Comparison of ENCODE assay signal across 8 cellular contexts in the genomic region with DNA sequence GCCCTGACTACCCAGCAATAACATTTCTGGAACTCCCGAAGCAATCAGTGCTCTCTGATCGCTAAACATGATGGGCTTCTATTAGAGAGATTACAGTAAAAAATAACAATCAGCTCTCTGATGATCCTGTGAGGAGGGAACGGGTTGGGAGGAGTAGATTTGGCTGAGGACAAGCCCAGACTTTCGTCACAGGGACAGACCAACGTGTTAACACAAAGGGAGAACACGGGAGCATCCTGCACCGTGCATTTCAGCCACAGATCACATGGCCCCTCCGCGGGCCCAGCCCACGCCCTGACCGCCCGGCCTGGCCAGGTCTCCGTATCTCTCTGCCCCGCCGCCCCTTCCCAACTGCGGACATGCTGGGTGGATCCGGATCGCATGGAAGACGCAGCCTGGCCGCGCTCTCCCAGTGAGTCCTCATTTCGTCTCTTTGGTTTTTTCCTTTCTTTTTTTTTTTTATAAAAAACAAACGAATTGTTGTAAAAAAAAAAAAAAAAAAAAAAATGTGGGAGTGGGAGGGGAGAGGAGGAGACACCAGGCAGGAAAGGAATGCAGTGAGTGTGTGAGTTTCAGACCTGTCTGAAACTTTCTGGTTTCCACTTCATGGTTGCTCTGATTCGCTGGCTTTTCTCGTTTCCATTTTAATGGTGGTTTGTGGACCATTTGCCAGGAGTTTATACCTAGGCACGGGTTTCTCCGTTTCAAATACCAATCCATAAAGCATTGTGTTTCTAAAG.
A peak's percentile ranks its signal among the peaks of the same experiment; 100 is the strongest.
DNase-seq lines count a peak whose midpoint lies in the region; ATAC-seq and TF ChIP-seq lines count a peak whose summit lies in the region.

No MANE protein-coding gene starts in this region.

- CTCF ChIA-PET in activated naive CD4-positive, alpha-beta T cell treated with anti-CD3 and anti-CD28 coated beads for 36 hours (lab: Charles Lee): no interaction called here

- no peak for ATAC-seq in HG02642 (IDR thresholded peaks at IDR 0.05; ENCODE audit: poor library complexity, unreplicated experiment)
- no peak for ATAC-seq in GM19467 (IDR thresholded peaks at IDR 0.05; ENCODE audit: unreplicated experiment)

- peak overlapping the region; percentile 34 for H3K18ac ChIP-seq in mesendoderm (ENCODE audit: low read length)

- peaks cover 7% of the 10 kb centered on the region; the same call in 1 of the 2 replicates for H3K9me3 ChIP-seq in SJSA1 (replicated peaks)

- H3K4me3 Mint-ChIP-seq in activated naive CD4-positive, alpha-beta T cell treated with anti-CD3 and anti-CD28 coated beads for 36 hours: peak overlapping the region; percentile 36
- H3K4me3 Mint-ChIP-seq in type B pancreatic cell: peak overlapping the region; percentile 89

- H3K36me3 ChIP-seq in SJSA1 (peaks cover 74% of the 10 kb centered on the region), mesendoderm (ENCODE audit: control insufficient read depth, insufficient read depth, low read length) (no peaks in the 10 kb centered on the region)

- intact Hi-C loops in activated naive CD4-positive, alpha-beta T cell treated with anti-CD3 and anti-CD28 coated beads for 36 hours (cut with micrococcal nuclease): no loop called here

- H2BK5ac ChIP-seq in mesendoderm (ENCODE audit: low read length): no peak overlapping the region

- H2BK15ac ChIP-seq in mesendoderm (replicated peaks; ENCODE audit: low read depth): no peak overlapping the region

- peaks cover 31% of the 10 kb centered on the region for H3K79me2 ChIP-seq in mesendoderm (ENCODE audit: control insufficient read depth, insufficient read depth, low read length)

- peak overlapping the region; percentile 52 for H3K4me2 ChIP-seq in mesendoderm (ENCODE audit: low read length)

- peaks cover 54% of the 10 kb centered on the region for H3K4me1 ChIP-seq in SJSA1 (replicated peaks)
- H3K4me1 ChIP-seq in mesendoderm (ENCODE audit: control insufficient read depth, low read depth, low read length): peaks cover 20% of the 10 kb centered on the region

- H4K8ac ChIP-seq in mesendoderm (ENCODE audit: low read depth, low read length): no peak overlapping the region

- peaks cover 10% of the 10 kb centered on the region for H3K9me3 Mint-ChIP-seq in activated naive CD4-positive, alpha-beta T cell treated with anti-CD3 and anti-CD28 coated beads for 36 hours
- H3K9me3 Mint-ChIP-seq in type B pancreatic cell: peaks cover 14% of the 10 kb centered on the region

- H3K27me3 ChIP-seq in SJSA1 (replicated peaks): no peaks in the 10 kb centered on the region
- no peaks in the 10 kb centered on the region for H3K27me3 ChIP-seq in mesendoderm (ENCODE audit: insufficient read depth, low read length, poor library complexity)

- H3K27ac ChIP-seq in SJSA1 (peak overlapping the region; percentile 45), mesendoderm (ENCODE audit: low read depth, low read length) (peak overlapping the region; percentile 2)

- H3K4me3 ChIP-seq in SJSA1: peak overlapping the region; percentile 20
- peak overlapping the region; percentile 54 for H3K4me3 ChIP-seq in epithelial cell of proximal tubule (ENCODE audit: low read depth, low read length)
- peak overlapping the region; percentile 62 for H3K4me3 ChIP-seq in mesendoderm (ENCODE audit: low read length)

- peak overlapping the region; percentile 60 for H3K4ac ChIP-seq in mesendoderm (ENCODE audit: low read depth, low read length)

- peaks cover 20% of the 10 kb centered on the region for H3K4me1 Mint-ChIP-seq in activated naive CD4-positive, alpha-beta T cell treated with anti-CD3 and anti-CD28 coated beads for 36 hours (ENCODE audit: low read depth)
- H3K4me1 Mint-ChIP-seq in type B pancreatic cell (ENCODE audit: unreplicated experiment): peaks cover 48% of the 10 kb centered on the region

- TF ChIP-seq CTCF in epithelial cell of proximal tubule (conservative IDR thresholded peaks at IDR 0.05; ENCODE audit: low read depth, low read length) (no peak), type B pancreatic cell (conservative IDR thresholded peaks at IDR 0.05) (no peak)

- no peak overlapping the region for H3K27ac Mint-ChIP-seq in activated naive CD4-positive, alpha-beta T cell treated with anti-CD3 and anti-CD28 coated beads for 36 hours
- H3K27ac Mint-ChIP-seq in type B pancreatic cell: peak overlapping the region; percentile 91

- H4K5ac ChIP-seq in mesendoderm (ENCODE audit: low read length): no peak overlapping the region

- no peak for DNase-seq in activated naive CD4-positive, alpha-beta T cell treated with anti-CD3 and anti-CD28 coated beads for 36 hours
- DNase-seq in activated naive CD4-positive, alpha-beta T cell treated with anti-CD3 and anti-CD28 coated beads, Interleukin-2, amount 50 U/mL, for 16 hours: no peak
- DNase-seq in SJSA1 (ENCODE audit: low read depth in 1 of 2, low spot score in 2 of 2) (peak; percentile 50 to 55), epithelial cell of proximal tubule (ENCODE audit: low read depth) (peak; percentile 85), mesendoderm (peak; percentile 97), type B pancreatic cell (ENCODE audit: extremely low spot score, unreplicated experiment) (peak; percentile 80)

- peaks cover 21% of the 10 kb centered on the region for H3K79me1 ChIP-seq in mesendoderm (ENCODE audit: low read length)

- H2AK5ac ChIP-seq in mesendoderm (ENCODE audit: low read length): no peak overlapping the region

- WGBS in mesendoderm (ENCODE audit: extremely low coverage, insufficient coverage, low lambda C conversion rate): no CpG with 5 or more reads among the region's 27 CpGs

- no peaks in the 10 kb centered on the region for H3K27me3 Mint-ChIP-seq in activated naive CD4-positive, alpha-beta T cell treated with anti-CD3 and anti-CD28 coated beads for 36 hours (ENCODE audit: low read depth)
- no peaks in the 10 kb centered on the region for H3K27me3 Mint-ChIP-seq in type B pancreatic cell

- no peak overlapping the region for H2BK120ac ChIP-seq in mesendoderm (ENCODE audit: low read depth, low read length)

- H3K9ac ChIP-seq in mesendoderm (ENCODE audit: low read length): peak overlapping the region; percentile 69

- no peak overlapping the region for H3K23ac ChIP-seq in mesendoderm (ENCODE audit: low read length)

- peaks cover 6% of the 10 kb centered on the region for H3K36me3 Mint-ChIP-seq in activated naive CD4-positive, alpha-beta T cell treated with anti-CD3 and anti-CD28 coated beads for 36 hours (ENCODE audit: low read depth)
- H3K36me3 Mint-ChIP-seq in type B pancreatic cell: peaks cover 35% of the 10 kb centered on the region

- peak overlapping the region; percentile 89 for H3K56ac ChIP-seq in mesendoderm (ENCODE audit: low read length)

Comparison
In these comparisons a context has a peak if more than half of its experiments do, and no peak if none do; other contexts are left out.
1. DNase-seq: peak in SJSA1 (2 of 2), epithelial cell of proximal tubule (single experiment), mesendoderm (single experiment) and type B pancreatic cell (single experiment); none in activated naive CD4-positive, alpha-beta T cell treated with anti-CD3 and anti-CD28 coated beads for 36 hours (single experiment) and activated naive CD4-positive, alpha-beta T cell treated with anti-CD3 and anti-CD28 coated beads, Interleukin-2, amount 50 U/mL, for 16 hours (single experiment).
2. Peak in every context shown above with its lines, with median percentiles within 50 percentile points of each other: H3K4me3 ChIP-seq.